ENCODE assay signal across 31 cellular contexts in the genomic region with DNA sequence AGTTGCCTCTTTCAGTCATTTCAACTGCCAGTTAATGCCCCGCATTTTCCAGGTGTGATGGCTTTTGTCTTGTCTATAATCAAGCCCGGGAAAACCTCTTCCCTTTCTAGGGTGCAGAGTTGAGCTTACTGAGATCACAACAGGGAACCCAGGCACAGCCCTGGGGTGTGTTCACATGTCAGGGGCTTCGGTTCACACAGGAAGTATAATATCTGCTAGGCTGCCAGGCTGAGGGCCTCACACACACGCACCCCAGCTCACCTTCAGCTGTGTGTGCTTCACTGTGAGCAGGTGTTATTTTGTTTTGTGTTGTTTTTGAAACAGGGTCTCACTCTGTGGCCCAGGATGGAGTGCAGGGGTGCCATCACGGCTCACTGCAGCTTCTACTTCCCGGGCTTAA. TPM values are rescaled to one million over a fixed set of nuclear protein-coding genes. Genes with fewer than 3 reads are reported as not detected.
A peak's percentile ranks its signal among the peaks of the same experiment; 100 is the strongest.
DNase-seq lines count a peak whose midpoint lies in the region; ATAC-seq, FAIRE-seq and TF ChIP-seq lines count a peak whose summit lies in the region.
"Had no signal": no experiment of that assay in that cellular context is flagged by ENCODE, and none has a peak within 500 bp of the region (broad histone marks: within the 10 kb centered on the region; RNA-seq: fewer than 3 reads in every experiment).

No MANE protein-coding gene starts in this region.

- no peaks in the 10 kb centered on the region for H3K27me3 Mint-ChIP-seq in activated naive CD8-positive, alpha-beta T cell treated with anti-CD3 and anti-CD28 coated beads, Interleukin-2, amount 10 ng/mL, durations not matched to agents 7 days and 5 days
- H3K27me3 Mint-ChIP-seq in activated naive CD8-positive, alpha-beta T cell treated with anti-CD3 and anti-CD28 coated beads, Interleukin-2, amount 50 U/mL, for 24 hours, result no peaks in the 10 kb centered on the region
- H3K27me3 Mint-ChIP-seq in immature natural killer cell (ENCODE audit: low read depth in 3 of 3), result peaks cover 0 to 2% (median 1%) of the 10 kb centered on the region in 3 donors
- H3K27me3 Mint-ChIP-seq: type B pancreatic cell had no signal

- CTCF ChIA-PET in RWPE1 (lab: Yijun Ruan, JAX), result no interaction called here

- H3K27ac ChIP-seq in RWPE1, result peak overlapping the region; percentile 18
- H3K27ac ChIP-seq: body of pancreas, left ventricle myocardium inferior, ovary had no signal

- no peaks in the 10 kb centered on the region for H3K36me3 Mint-ChIP-seq in activated naive CD8-positive, alpha-beta T cell treated with anti-CD3 and anti-CD28 coated beads, Interleukin-2, amount 10 ng/mL, durations not matched to agents 7 days and 5 days
- H3K36me3 Mint-ChIP-seq in activated naive CD8-positive, alpha-beta T cell treated with anti-CD3 and anti-CD28 coated beads, Interleukin-2, amount 50 U/mL, for 24 hours (ENCODE audit: low read depth), result no peaks in the 10 kb centered on the region
- no peaks in the 10 kb centered on the region for H3K36me3 Mint-ChIP-seq in immature natural killer cell
- no peaks in the 10 kb centered on the region for H3K36me3 Mint-ChIP-seq in stimulated activated effector memory CD8-positive, alpha-beta T cell treated with anti-CD3 and anti-CD28 coated beads, Interleukin-12 subunit alpha, Interleukin-12 subunit beta, amount 100 ng/mL, for 72 hours
- H3K36me3 Mint-ChIP-seq: type B pancreatic cell, WTC11 had no signal

- no peak for TF ChIP-seq CTCF in RWPE1 (conservative IDR thresholded peaks at IDR 0.05; ENCODE audit: low read depth)

- no peak for FAIRE-seq in GM12891 (lab: Jason Lieb, UNC)
- FAIRE-seq: small intestine had no signal

- no peak overlapping the region for H3K27ac Mint-ChIP-seq in activated naive CD8-positive, alpha-beta T cell treated with anti-CD3 and anti-CD28 coated beads, Interleukin-2, amount 10 ng/mL, durations not matched to agents 7 days and 5 days
- H3K27ac Mint-ChIP-seq in activated naive CD8-positive, alpha-beta T cell treated with anti-CD3 and anti-CD28 coated beads, Interleukin-2, amount 50 U/mL, for 24 hours, result no peak overlapping the region
- H3K27ac Mint-ChIP-seq in immature natural killer cell, result peak overlapping the region; percentile 92 to 99 (median 95)
- peak overlapping the region; percentile 76 for H3K27ac Mint-ChIP-seq in stimulated activated effector memory CD8-positive, alpha-beta T cell treated with anti-CD3 and anti-CD28 coated beads, Interleukin-12 subunit alpha, Interleukin-12 subunit beta, amount 100 ng/mL, for 72 hours
- H3K27ac Mint-ChIP-seq: type B pancreatic cell, WTC11 had no signal

- no peak for DNase-seq in activated naive CD8-positive, alpha-beta T cell treated with anti-CD3 and anti-CD28 coated beads, Interleukin-2, amount 10 ng/mL, durations not matched to agents 7 days and 5 days
- DNase-seq in activated naive CD8-positive, alpha-beta T cell treated with anti-CD3 and anti-CD28 coated beads, Interleukin-2, amount 50 U/mL, for 24 hours, result no peak
- no peak for DNase-seq in RWPE1 (ENCODE audit: low spot score)
- DNase-seq in immature natural killer cell, result peak; percentile 68 to 76 (median 75)
- DNase-seq in stimulated activated effector memory CD8-positive, alpha-beta T cell treated with anti-CD3 and anti-CD28 coated beads, Interleukin-12 subunit alpha, Interleukin-12 subunit beta, amount 100 ng/mL, for 72 hours (ENCODE audit: low spot score in 2 of 2), result no peak
- DNase-seq in activated CD4-positive, CD25-positive, alpha-beta regulatory T cell treated with anti-CD3 and anti-CD28 coated beads, Interleukin-2, amount 50 U/mL, for 72 hours, result no peak
- DNase-seq in middle frontal gyrus (ENCODE audit: extremely low spot score, low spot score), result no peak
- no peak for DNase-seq in GM12891 (ENCODE audit: insufficient read length, low spot score)
- DNase-seq: activated CD4-positive, alpha-beta T cell treated with anti-CD3 and anti-CD28 coated beads, Interleukin-2, amount 50 U/mL, for 4 hours; activated effector memory CD4-positive, alpha-beta T cell treated with Interleukin-2 at 50 U/mL for 16 hours; BE2C; body of pancreas; effector CD4-positive, alpha-beta T cell; glutamatergic neuron; islet precursor cell; Kasumi-1; left ventricle myocardium inferior; NCI-H1048; NCI-H1930; NCI-H526; ovary; SHP77 treated with DMSO at 0.1 percent for 48 hours; small intestine; stimulated activated CD4-positive, alpha-beta T cell treated with anti-CD3 and anti-CD28 coated beads, Interleukin-1b, Interleukin-23, amount 100 ng/mL, for 48 hours had no signal

- H3K9me3 Mint-ChIP-seq in activated naive CD8-positive, alpha-beta T cell treated with anti-CD3 and anti-CD28 coated beads, Interleukin-2, amount 10 ng/mL, durations not matched to agents 7 days and 5 days, result no peaks in the 10 kb centered on the region
- H3K9me3 Mint-ChIP-seq in activated naive CD8-positive, alpha-beta T cell treated with anti-CD3 and anti-CD28 coated beads, Interleukin-2, amount 50 U/mL, for 24 hours, result no peaks in the 10 kb centered on the region
- H3K9me3 Mint-ChIP-seq in immature natural killer cell, result no peaks in the 10 kb centered on the region
- H3K9me3 Mint-ChIP-seq in stimulated activated effector memory CD8-positive, alpha-beta T cell treated with anti-CD3 and anti-CD28 coated beads, Interleukin-12 subunit alpha, Interleukin-12 subunit beta, amount 100 ng/mL, for 72 hours, result no peaks in the 10 kb centered on the region
- H3K9me3 Mint-ChIP-seq: type B pancreatic cell, WTC11 had no signal

- POLR2A ChIA-PET in activated naive CD8-positive, alpha-beta T cell treated with anti-CD3 and anti-CD28 coated beads, Interleukin-2, amount 10 ng/mL, durations not matched to agents 7 days and 5 days (lab: Charles Lee), result interaction anchor here (0.5 to 1.7 kb wide), 2 partner anchors 23 to 89 kb away, joined by 3 read pairs; no protein-coding TSS in a partner anchor
- POLR2A ChIA-PET in RWPE1 (lab: Yijun Ruan, JAX; ENCODE audit: low non-redundant PET), result no interaction called here

- H3K4me3 Mint-ChIP-seq in activated naive CD8-positive, alpha-beta T cell treated with anti-CD3 and anti-CD28 coated beads, Interleukin-2, amount 10 ng/mL, durations not matched to agents 7 days and 5 days, result no peak overlapping the region
- no peak overlapping the region for H3K4me3 Mint-ChIP-seq in activated naive CD8-positive, alpha-beta T cell treated with anti-CD3 and anti-CD28 coated beads, Interleukin-2, amount 50 U/mL, for 24 hours
- peak overlapping the region; percentile 76 to 87 (median 80) for H3K4me3 Mint-ChIP-seq in immature natural killer cell
- no peak overlapping the region for H3K4me3 Mint-ChIP-seq in stimulated activated effector memory CD8-positive, alpha-beta T cell treated with anti-CD3 and anti-CD28 coated beads, Interleukin-12 subunit alpha, Interleukin-12 subunit beta, amount 100 ng/mL, for 72 hours
- H3K4me3 Mint-ChIP-seq: type B pancreatic cell, WTC11 had no signal

- peaks cover 7% of the 10 kb centered on the region for H3K4me1 Mint-ChIP-seq in activated naive CD8-positive, alpha-beta T cell treated with anti-CD3 and anti-CD28 coated beads, Interleukin-2, amount 10 ng/mL, durations not matched to agents 7 days and 5 days
- H3K4me1 Mint-ChIP-seq in activated naive CD8-positive, alpha-beta T cell treated with anti-CD3 and anti-CD28 coated beads, Interleukin-2, amount 50 U/mL, for 24 hours, result peaks cover 13% of the 10 kb centered on the region
- peaks cover 52 to 69% of the 10 kb centered on the region in 2 donors for H3K4me1 Mint-ChIP-seq in immature natural killer cell
- peaks cover 53% of the 10 kb centered on the region for H3K4me1 Mint-ChIP-seq in stimulated activated effector memory CD8-positive, alpha-beta T cell treated with anti-CD3 and anti-CD28 coated beads, Interleukin-12 subunit alpha, Interleukin-12 subunit beta, amount 100 ng/mL, for 72 hours

- no peak for TF ChIP-seq POLR2A in GM12891 (IDR thresholded peaks at IDR 0.05; ENCODE audit: low read depth, low read length)

- peak; percentile 62 for ATAC-seq in activated naive CD8-positive, alpha-beta T cell treated with anti-CD3 and anti-CD28 coated beads, Interleukin-2, amount 10 ng/mL, durations not matched to agents 7 days and 5 days (ENCODE audit: low read depth)
- ATAC-seq in activated naive CD8-positive, alpha-beta T cell treated with anti-CD3 and anti-CD28 coated beads, Interleukin-2, amount 50 U/mL, for 24 hours, result no peak
- ATAC-seq in stimulated activated effector memory CD8-positive, alpha-beta T cell treated with anti-CD3 and anti-CD28 coated beads, Interleukin-12 subunit alpha, Interleukin-12 subunit beta, amount 100 ng/mL, for 72 hours, result peak; percentile 69
- ATAC-seq: body of pancreas, Panc1, WTC11 had no signal

TF ChIP-seq in GM12891, 5 proteins besides CTCF, POLR2A, EP300 and RAD21:
- TF ChIP-seq TAF1 (IDR thresholded peaks at IDR 0.05; ENCODE audit: low read depth, low read length) (no peak), POU2F2 (IDR thresholded peaks at IDR 0.05; ENCODE audit: low read depth, low read length) (no peak), SPI1 (IDR thresholded peaks at IDR 0.05; ENCODE audit: low read depth, low read length) (no peak), POLR2AphosphoS5 (IDR thresholded peaks at IDR 0.05; ENCODE audit: low read depth, low read length) (no peak), PAX5 (IDR thresholded peaks at IDR 0.05; ENCODE audit: insufficient read depth, low read length, severe bottlenecking) (no peak)

RNA-seq across cellular contexts. Expression of gene SOX10, which starts 9.7 kb away (rescaled TPM):
- not detected for total RNA-seq in activated naive CD8-positive, alpha-beta T cell treated with anti-CD3 and anti-CD28 coated beads, Interleukin-2, amount 10 ng/mL, durations not matched to agents 7 days and 5 days
- not detected for polyA plus RNA-seq in immature natural killer cell
- polyA plus RNA-seq in GM12891 (2012; ENCODE audit: low read depth, missing spikeins), result not detected
- total RNA-seq: A673, epithelial cell of proximal tubule, mesenteric fat pad, renal cortical epithelial cell had no signal

RNA-seq across cellular contexts. Expression of gene POLR2F, which starts 40.5 kb away (rescaled TPM):
- 10 to 100 TPM; 60.2 to 61.4 TPM for total RNA-seq in activated naive CD8-positive, alpha-beta T cell treated with anti-CD3 and anti-CD28 coated beads, Interleukin-2, amount 10 ng/mL, durations not matched to agents 7 days and 5 days
- polyA plus RNA-seq in immature natural killer cell, result 100 to 1,000 TPM; 181 to 275 (median 203) TPM
- 84.4 TPM for polyA plus RNA-seq in GM12891 (2012; ENCODE audit: low read depth, missing spikeins)

RNA-seq across cellular contexts. Expression of gene C22orf23, which starts 40.6 kb away (rescaled TPM):
- total RNA-seq in activated naive CD8-positive, alpha-beta T cell treated with anti-CD3 and anti-CD28 coated beads, Interleukin-2, amount 10 ng/mL, durations not matched to agents 7 days and 5 days, result not detected
- not detected for polyA plus RNA-seq in immature natural killer cell
- 0.14 TPM for polyA plus RNA-seq in GM12891 (2012; ENCODE audit: low read depth, missing spikeins)
- total RNA-seq: body of pancreas, epithelial cell of proximal tubule, mesenteric fat pad had no signal

Comparison
In these comparisons a context has a peak if more than half of its experiments do, and no peak if none do; other contexts are left out.
1. DNase-seq: peak in immature natural killer cell (3 of 3); none in activated naive CD8-positive, alpha-beta T cell treated with anti-CD3 and anti-CD28 coated beads, Interleukin-2, amount 10 ng/mL, durations not matched to agents 7 days and 5 days (single experiment), activated naive CD8-positive, alpha-beta T cell treated with anti-CD3 and anti-CD28 coated beads, Interleukin-2, amount 50 U/mL, for 24 hours (single experiment), RWPE1 (single experiment), stimulated activated effector memory CD8-positive, alpha-beta T cell treated with anti-CD3 and anti-CD28 coated beads, Interleukin-12 subunit alpha, Interleukin-12 subunit beta, amount 100 ng/mL, for 72 hours (0 of 2), activated CD4-positive, CD25-positive, alpha-beta regulatory T cell treated with anti-CD3 and anti-CD28 coated beads, Interleukin-2, amount 50 U/mL, for 72 hours (single experiment), middle frontal gyrus (single experiment) and GM12891 (single experiment).
2. H3K27ac Mint-ChIP-seq: peak in immature natural killer cell (6 of 6) and stimulated activated effector memory CD8-positive, alpha-beta T cell treated with anti-CD3 and anti-CD28 coated beads, Interleukin-12 subunit alpha, Interleukin-12 subunit beta, amount 100 ng/mL, for 72 hours (single experiment); none in activated naive CD8-positive, alpha-beta T cell treated with anti-CD3 and anti-CD28 coated beads, Interleukin-2, amount 10 ng/mL, durations not matched to agents 7 days and 5 days (single experiment) and activated naive CD8-positive, alpha-beta T cell treated with anti-CD3 and anti-CD28 coated beads, Interleukin-2, amount 50 U/mL, for 24 hours (single experiment).
3. H3K4me3 Mint-ChIP-seq: peak in immature natural killer cell (5 of 5); none in activated naive CD8-positive, alpha-beta T cell treated with anti-CD3 and anti-CD28 coated beads, Interleukin-2, amount 10 ng/mL, durations not matched to agents 7 days and 5 days (single experiment), activated naive CD8-positive, alpha-beta T cell treated with anti-CD3 and anti-CD28 coated beads, Interleukin-2, amount 50 U/mL, for 24 hours (single experiment) and stimulated activated effector memory CD8-positive, alpha-beta T cell treated with anti-CD3 and anti-CD28 coated beads, Interleukin-12 subunit alpha, Interleukin-12 subunit beta, amount 100 ng/mL, for 72 hours (single experiment).